Comparison of ENCODE assay signal across 32 cellular contexts in the genomic region with DNA sequence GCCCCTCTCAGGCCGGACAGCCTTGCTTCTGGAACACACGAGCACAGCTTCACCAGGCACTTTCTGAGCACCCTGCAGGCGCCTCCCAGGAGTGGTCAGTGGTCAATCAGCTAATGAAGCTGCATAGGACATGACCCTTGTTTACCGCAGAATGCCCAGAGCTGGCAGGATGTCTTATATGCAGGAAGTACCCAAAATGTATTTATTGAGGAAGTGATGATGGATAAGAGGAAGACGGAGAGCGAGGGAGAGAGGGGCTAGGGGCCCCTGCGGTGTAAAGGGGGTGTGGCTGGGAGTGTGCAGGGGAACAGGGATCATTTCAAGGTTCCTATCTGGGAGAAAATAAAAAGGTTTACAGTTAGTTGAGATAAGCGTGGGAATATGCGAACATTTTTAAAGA. TPM values are rescaled to one million over a fixed set of nuclear protein-coding genes. Genes with fewer than 3 reads are reported as not detected.
DNase-seq lines count a peak whose midpoint lies in the region; ATAC-seq and TF ChIP-seq lines count a peak whose summit lies in the region.
"Had no signal": no experiment of that assay in that cellular context is flagged by ENCODE, and none has a peak within 500 bp of the region (broad histone marks: within the 10 kb centered on the region; RNA-seq: fewer than 3 reads in every experiment).

No MANE protein-coding gene starts in this region.

- TF ChIP-seq POLR2A in erythroblast (IDR thresholded peaks at IDR 0.05; ENCODE audit: low read length), result no peak
- no peak for TF ChIP-seq POLR2A in GM18505 (IDR thresholded peaks at IDR 0.05; ENCODE audit: borderline replicate concordance, extremely low read depth, insufficient read depth, insufficient read length)
- TF ChIP-seq POLR2A in esophagus muscularis mucosa (IDR thresholded peaks at IDR 0.05; ENCODE audit: low read depth), result no peak

- peaks cover 37% of the 10 kb centered on the region for H3K4me1 ChIP-seq in BLaER1
- peaks cover 5 to 27% (median 24%) of the 10 kb centered on the region in 4 donors for H3K4me1 ChIP-seq in esophagus muscularis mucosa
- H3K4me1 ChIP-seq: BE2C had no signal

- DNase-seq in CMK (ENCODE audit: low read depth) (peak; percentile 56), NOMO-1 (lab: John Stamatoyannopoulos, UW; ENCODE audit: unreplicated experiment in 2 of 2) (peak; percentile 45 to 55), UCSD-AML1 (lab: John Stamatoyannopoulos, UW; ENCODE audit: unreplicated experiment) (peak; percentile 49), erythroblast (lab: John Stamatoyannopoulos, UW) (no peak), esophagus muscularis mucosa (ENCODE audit: extremely low spot score) (no peak)
- DNase-seq: ACHN; activated CD4-positive, CD25-positive, alpha-beta regulatory T cell; activated CD8-positive, alpha-beta memory T cell treated with anti-CD3 and anti-CD28 coated beads, Interleukin-2, amount 50 U/mL, for 4 hours; BE2C; Calu3; caudate nucleus; cortex of kidney; endodermal cell; GOT3; HFFc6; hippocampal formation; Karpas-422; mesendoderm; NCI-H1105 treated with DMSO at 0.1 percent for 48 hours; NCI-H2029 treated with DMSO at 0.1 percent for 48 hours; NCI-H2227 treated with DMSO at 0.1 percent for 48 hours; NCI-H526 treated with DMSO at 0.1 percent for 48 hours; RPMI8226; stimulated activated naive CD4-positive, alpha-beta T cell had no signal

- 62% methylated on average over 9 of the region's 9 CpGs for WGBS in esophagus muscularis mucosa

- H3K27me3 ChIP-seq in BLaER1 (no peaks in the 10 kb centered on the region), esophagus muscularis mucosa (peaks cover 0 to 50% (median 14%) of the 10 kb centered on the region in 4 donors)

- H3K9me3 ChIP-seq in BLaER1 (no peaks in the 10 kb centered on the region; the same call in 1 of the 2 replicates), esophagus muscularis mucosa (no peaks in the 10 kb centered on the region)
- H3K9me3 ChIP-seq: BE2C, gastroesophageal sphincter, neutrophil, suprapubic skin had no signal

- H3K4me2 ChIP-seq in BLaER1, result peak overlapping the region; percentile 89

- no peaks in the 10 kb centered on the region for H4K20me1 ChIP-seq in BLaER1

- TF ChIP-seq CTCF in esophagus muscularis mucosa (IDR thresholded peaks at IDR 0.05), result no peak

- intact Hi-C loops in esophagus muscularis mucosa (cut with DNase I), result no loop called here

- H3K36me3 ChIP-seq in BLaER1 (no peaks in the 10 kb centered on the region), esophagus muscularis mucosa (peaks cover 0 to 11% (median 3%) of the 10 kb centered on the region in 4 donors)
- H3K36me3 ChIP-seq: BE2C, neutrophil, suprapubic skin had no signal

- peak overlapping the region; percentile 72; the same call in 1 of the 2 replicates for H3K27ac ChIP-seq in BLaER1
- no peak overlapping the region for H3K27ac ChIP-seq in esophagus muscularis mucosa (replicated peaks in 1 of 4)
- H3K27ac ChIP-seq: gastroesophageal sphincter, neutrophil, suprapubic skin had no signal

- TF ChIP-seq EP300 in esophagus muscularis mucosa (IDR thresholded peaks at IDR 0.05), result no peak

- ATAC-seq in GM18505 (IDR thresholded peaks at IDR 0.05; ENCODE audit: unreplicated experiment), result no peak
- ATAC-seq in GM21737 (IDR thresholded peaks at IDR 0.05; ENCODE audit: unreplicated experiment), result no peak
- ATAC-seq: gastroesophageal sphincter, left lobe of liver had no signal

- H3K9ac ChIP-seq in BLaER1, result no peak overlapping the region

- H3K4me3 ChIP-seq in BLaER1 (peak overlapping the region; percentile 61), esophagus muscularis mucosa (no peak overlapping the region)
- H3K4me3 ChIP-seq: gastroesophageal sphincter had no signal

RNA-seq across cellular contexts. Expression of gene CYP2E1, which starts 3.3 kb away (rescaled TPM):
- total RNA-seq in esophagus muscularis mucosa, result under 1 TPM; 0.83 to 0.98 (median 0.87) TPM

RNA-seq across cellular contexts. Expression of gene SYCE1, which starts 34.9 kb away (rescaled TPM):
- 1 to 10 TPM in 1 of 4 donors, under 1 TPM in 1, not detected in 2; 0.50 to 10.0 TPM for total RNA-seq in esophagus muscularis mucosa
- total RNA-seq: Calu3, endodermal cell, HFFc6, myocyte had no signal

Comparison
In these comparisons a context has a peak if more than half of its experiments do, and no peak if none do; other contexts are left out.
1. DNase-seq: peak in CMK (single experiment), NOMO-1 (2 of 2) and UCSD-AML1 (single experiment); none in erythroblast (0 of 2) and esophagus muscularis mucosa (single experiment).